In the genomic region with DNA sequence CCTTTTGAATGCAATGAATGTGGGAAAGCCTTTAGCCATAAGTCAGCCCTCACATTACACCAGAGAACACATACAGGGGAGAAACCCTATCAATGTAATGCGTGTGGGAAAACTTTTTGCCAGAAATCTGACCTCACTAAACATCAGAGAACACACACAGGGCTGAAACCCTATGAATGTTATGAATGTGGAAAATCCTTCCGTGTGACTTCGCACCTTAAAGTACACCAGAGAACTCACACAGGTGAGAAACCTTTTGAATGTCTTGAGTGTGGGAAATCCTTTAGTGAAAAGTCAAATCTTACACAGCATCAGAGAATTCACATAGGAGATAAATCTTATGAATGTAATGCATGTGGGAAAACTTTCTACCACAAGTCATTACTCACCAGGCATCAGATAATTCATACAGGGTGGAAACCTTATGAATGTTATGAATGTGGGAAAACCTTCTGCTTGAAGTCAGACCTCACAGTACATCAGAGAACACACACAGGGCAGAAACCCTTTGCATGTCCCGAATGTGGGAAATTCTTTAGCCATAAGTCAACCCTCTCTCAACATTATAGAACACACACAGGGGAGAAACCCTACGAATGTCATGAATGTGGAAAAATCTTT, we compare ENCODE assay signal across 2 cellular contexts.
TF ChIP-seq lines count a peak whose summit lies in the region.

No MANE protein-coding gene starts in this region.

TF ChIP-seq in GM12878, 131 proteins besides CTCF, POLR2A, EP300 and RAD21:
- TF ChIP-seq CBX5 (IDR thresholded peaks at IDR 0.05; ENCODE audit: low read depth) = peak; percentile 82; the same call in 1 of the 2 replicates

TF ChIP-seq in H1, 55 proteins besides CTCF, POLR2A, EP300 and RAD21:
- peak; percentile 61 for TF ChIP-seq ZNF274 (IDR thresholded peaks at IDR 0.05; ENCODE audit: borderline replicate concordance, extremely low read depth, low read length)
